ENCODE assay signal across 18 cellular contexts in genomic region chr13:54845351-54845965, GRCh38.
DNase-seq lines count a peak whose midpoint lies in the region; TF ChIP-seq lines count a peak whose summit lies in the region.
"Had no signal": no experiment of that assay in that cellular context is flagged by ENCODE, and none has a peak within 500 bp of the region (broad histone marks: within the 10 kb centered on the region; RNA-seq: fewer than 3 reads in every experiment).

No MANE protein-coding gene starts in this region.

- H3K27ac ChIP-seq in endodermal cell (ENCODE audit: low read depth, low read length): no peak overlapping the region

- TF ChIP-seq CTCF in endodermal cell (conservative IDR thresholded peaks at IDR 0.05): peak; percentile 29

- no peaks in the 10 kb centered on the region for H3K36me3 Mint-ChIP-seq in endodermal cell (ENCODE audit: low read depth)
- no peaks in the 10 kb centered on the region for H3K36me3 Mint-ChIP-seq in activated naive CD4-positive, alpha-beta T cell treated with anti-CD3 and anti-CD28 coated beads, Interleukin-2, amount 10 ng/mL, durations not matched to agents 7 days and 5 days
- H3K36me3 Mint-ChIP-seq: CD14-positive monocyte had no signal

- peak; percentile 33 for DNase-seq in NCI-H2171 treated with DMSO at 0.1 percent for 48 hours (lab: John Stamatoyannopoulos, UW)
- DNase-seq in NCI-H2171 (lab: John Stamatoyannopoulos, UW): no peak
- DNase-seq in NCI-H69 (lab: John Stamatoyannopoulos, UW): peak; percentile 66
- DNase-seq in endodermal cell: no peak
- peak; percentile 7 for DNase-seq in retina
- no peak for DNase-seq in RPMI8226
- no peak for DNase-seq in SW 1271 (lab: John Stamatoyannopoulos, UW)
- DNase-seq in activated naive CD4-positive, alpha-beta T cell treated with anti-CD3 and anti-CD28 coated beads, Interleukin-2, amount 10 ng/mL, durations not matched to agents 7 days and 5 days: no peak
- DNase-seq: 8988T, DMS79 treated with DMSO at 0.1 percent for 48 hours, Karpas-422, NCI-H1436 treated with DMSO at 0.1 percent for 48 hours, NCI-H226, NCI-H524 treated with DMSO at 0.1 percent for 48 hours, PC-3 had no signal

- H3K36me3 ChIP-seq in endodermal cell (ENCODE audit: control insufficient read depth, insufficient read depth, low read length): no peaks in the 10 kb centered on the region
- H3K36me3 ChIP-seq: HAP-1 had no signal

- H3K4me1 ChIP-seq in endodermal cell (ENCODE audit: control insufficient read depth, insufficient read depth, low read length): no peaks in the 10 kb centered on the region

- no peaks in the 10 kb centered on the region for H3K9me3 Mint-ChIP-seq in endodermal cell
- peaks cover 7% of the 10 kb centered on the region for H3K9me3 Mint-ChIP-seq in activated naive CD4-positive, alpha-beta T cell treated with anti-CD3 and anti-CD28 coated beads, Interleukin-2, amount 10 ng/mL, durations not matched to agents 7 days and 5 days

- 50 to 65% methylated on average over 5 to 6 of the region's 6 CpGs for WGBS in endodermal cell (ENCODE audit: insufficient coverage in 1 of 2, insufficient read length in 1 of 2), 2 experiments

- H3K27ac Mint-ChIP-seq in endodermal cell: no peak overlapping the region
- no peak overlapping the region for H3K27ac Mint-ChIP-seq in activated naive CD4-positive, alpha-beta T cell treated with anti-CD3 and anti-CD28 coated beads, Interleukin-2, amount 10 ng/mL, durations not matched to agents 7 days and 5 days
- H3K27ac Mint-ChIP-seq: CD14-positive monocyte, IgD-negative memory B cell had no signal

- no peaks in the 10 kb centered on the region for H3K27me3 Mint-ChIP-seq in endodermal cell (ENCODE audit: insufficient read depth)
- H3K27me3 Mint-ChIP-seq in activated naive CD4-positive, alpha-beta T cell treated with anti-CD3 and anti-CD28 coated beads, Interleukin-2, amount 10 ng/mL, durations not matched to agents 7 days and 5 days: no peaks in the 10 kb centered on the region
- H3K27me3 Mint-ChIP-seq: IgD-negative memory B cell had no signal

- H3K27me3 ChIP-seq in endodermal cell (ENCODE audit: control insufficient read depth, insufficient read depth, low read length, poor library complexity, severe bottlenecking): no peaks in the 10 kb centered on the region

- no peak overlapping the region for H3K4me3 Mint-ChIP-seq in endodermal cell
- no peak overlapping the region for H3K4me3 Mint-ChIP-seq in activated naive CD4-positive, alpha-beta T cell treated with anti-CD3 and anti-CD28 coated beads, Interleukin-2, amount 10 ng/mL, durations not matched to agents 7 days and 5 days
- H3K4me3 Mint-ChIP-seq: CD14-positive monocyte, IgD-negative memory B cell had no signal

- CTCF ChIA-PET in activated naive CD4-positive, alpha-beta T cell treated with anti-CD3 and anti-CD28 coated beads, Interleukin-2, amount 10 ng/mL, durations not matched to agents 7 days and 5 days (lab: Charles Lee): no interaction called here

- H3K9ac ChIP-seq in endodermal cell (ENCODE audit: extremely low read depth, low read length, poor library complexity, severe bottlenecking): no peak overlapping the region

- peaks cover 3% of the 10 kb centered on the region for H3K4me1 Mint-ChIP-seq in endodermal cell
- H3K4me1 Mint-ChIP-seq in activated naive CD4-positive, alpha-beta T cell treated with anti-CD3 and anti-CD28 coated beads, Interleukin-2, amount 10 ng/mL, durations not matched to agents 7 days and 5 days: no peaks in the 10 kb centered on the region
- H3K4me1 Mint-ChIP-seq: CD14-positive monocyte, IgD-negative memory B cell had no signal

- H3K4me3 ChIP-seq in endodermal cell (ENCODE audit: low read length): no peak overlapping the region
- H3K4me3 ChIP-seq: HAP-1 had no signal

- H3K9me3 ChIP-seq in endodermal cell (ENCODE audit: control insufficient read depth, low read length): no peaks in the 10 kb centered on the region
- H3K9me3 ChIP-seq: HAP-1 had no signal

Comparison
In these comparisons a context has a peak if more than half of its experiments do, and no peak if none do; other contexts are left out.
1. DNase-seq: peak in NCI-H2171 treated with DMSO at 0.1 percent for 48 hours (single experiment), NCI-H69 (single experiment) and retina (single experiment); none in NCI-H2171 (single experiment), endodermal cell (single experiment), RPMI8226 (single experiment), SW 1271 (0 of 2) and activated naive CD4-positive, alpha-beta T cell treated with anti-CD3 and anti-CD28 coated beads, Interleukin-2, amount 10 ng/mL, durations not matched to agents 7 days and 5 days (single experiment).